Comparison of ENCODE assay signal across 11 cellular contexts in genomic region chr1:226733309-226733708, GRCh38. TPM values are rescaled to one million over a fixed set of nuclear protein-coding genes. Genes with fewer than 3 reads are reported as not detected.
DNase-seq lines count a peak whose midpoint lies in the region; ATAC-seq and TF ChIP-seq lines count a peak whose summit lies in the region.
"Had no signal": no experiment of that assay in that cellular context is flagged by ENCODE, and none has a peak within 500 bp of the region (broad histone marks: within the 10 kb centered on the region; RNA-seq: fewer than 3 reads in every experiment).

No MANE protein-coding gene starts in this region.

- peaks cover 67 to 78% (median 76%) of the 10 kb centered on the region in 3 donors for H3K4me1 Mint-ChIP-seq in CD8-positive, alpha-beta memory T cell

- DNase-seq in CD8-positive, alpha-beta memory T cell: peak in 3 of 5 donors; percentile 37 to 46 (median 42)
- DNase-seq in Peyer's patch: peak in 1 of 3 donors; percentile 44
- DNase-seq in effector CD8-positive, alpha-beta T cell (lab: John Stamatoyannopoulos, UW): peak; percentile 35
- DNase-seq in HT-29 (ENCODE audit: low spot score): no peak
- no peak for DNase-seq in stimulated activated CD4-positive, alpha-beta T cell treated with anti-CD3 and anti-CD28 coated beads, Interleukin-1b, Interleukin-23, amount 100 ng/mL, for 48 hours
- DNase-seq: NCI-H69, WERI-Rb-1 had no signal

- no peak for TF ChIP-seq CTCF in Peyer's patch (IDR thresholded peaks at IDR 0.05)

- H3K27ac Mint-ChIP-seq in CD8-positive, alpha-beta memory T cell: peak overlapping the region; percentile 79 to 100 (median 95)

- H3K27me3 ChIP-seq in CD8-positive, alpha-beta memory T cell (ENCODE audit: insufficient read depth, low read length, poor library complexity, severe bottlenecking): no peaks in the 10 kb centered on the region
- no peaks in the 10 kb centered on the region for H3K27me3 ChIP-seq in Peyer's patch
- H3K27me3 ChIP-seq in rectal smooth muscle tissue (ENCODE audit: control insufficient read depth, insufficient read depth, low read length): no peaks in the 10 kb centered on the region

- no peak for TF ChIP-seq POLR2A in Peyer's patch (IDR thresholded peaks at IDR 0.05)

- H3K9me3 ChIP-seq in CD8-positive, alpha-beta memory T cell (ENCODE audit: low read length): no peaks in the 10 kb centered on the region
- no peaks in the 10 kb centered on the region for H3K9me3 ChIP-seq in Peyer's patch

- H3K36me3 Mint-ChIP-seq in CD8-positive, alpha-beta memory T cell: peaks cover 17 to 93% (median 35%) of the 10 kb centered on the region in 3 donors

- POLR2A ChIA-PET in CD8-positive, alpha-beta memory T cell (lab: Charles Lee): interaction anchor here (0.7 to 1.7 kb wide), 8 partner anchors 11 to 98 kb away, joined by 3 to 5 read pairs (median 4); no protein-coding TSS in a partner anchor

- no peaks in the 10 kb centered on the region for H3K9me3 Mint-ChIP-seq in CD8-positive, alpha-beta memory T cell

- peak overlapping the region; percentile 35 for H3K27ac ChIP-seq in CD8-positive, alpha-beta memory T cell (ENCODE audit: low read depth, low read length)
- H3K27ac ChIP-seq in Peyer's patch: peak overlapping the region in 3 of 4 donors; percentile 42 to 94 (median 48)
- H3K27ac ChIP-seq in rectal smooth muscle tissue (ENCODE audit: low read depth, low read length): peak overlapping the region; percentile 53
- H3K27ac ChIP-seq: WERI-Rb-1 had no signal

- H3K4me3 ChIP-seq in CD8-positive, alpha-beta memory T cell (ENCODE audit: low read length): peak overlapping the region; percentile 65
- H3K4me3 ChIP-seq in Peyer's patch: peak overlapping the region in 3 of 4 donors; percentile 20 to 96 (median 26)
- H3K4me3 ChIP-seq in rectal smooth muscle tissue (ENCODE audit: low read length): peak overlapping the region; percentile 96

- ATAC-seq in GM19328 (IDR thresholded peaks at IDR 0.05; ENCODE audit: unreplicated experiment) (no peak), HG03520 (IDR thresholded peaks at IDR 0.05; ENCODE audit: unreplicated experiment) (no peak)
- ATAC-seq: sciatic nerve had no signal

- no peak overlapping the region for H3K9ac ChIP-seq in rectal smooth muscle tissue (ENCODE audit: low read length)

- CTCF ChIA-PET in CD8-positive, alpha-beta memory T cell (lab: Charles Lee): interaction anchor here (0.9 to 2.6 kb wide), 9 partner anchors 10 to 308 kb away, joined by 3 to 16 read pairs (median 3); no protein-coding TSS in a partner anchor

- peaks cover 48% of the 10 kb centered on the region for H3K4me1 ChIP-seq in CD8-positive, alpha-beta memory T cell (ENCODE audit: insufficient read depth, low read length)
- peaks cover 0 to 27% (median 17%) of the 10 kb centered on the region in 4 donors for H3K4me1 ChIP-seq in Peyer's patch
- H3K4me1 ChIP-seq in rectal smooth muscle tissue (ENCODE audit: control insufficient read depth, insufficient read depth, low read length): peaks cover 30% of the 10 kb centered on the region

- H3K36me3 ChIP-seq in CD8-positive, alpha-beta memory T cell (ENCODE audit: insufficient read depth, low read length): peaks cover 30% of the 10 kb centered on the region
- H3K36me3 ChIP-seq in Peyer's patch (peaks cover 0 to 21% (median 0%) of the 10 kb centered on the region in 3 donors), rectal smooth muscle tissue (ENCODE audit: control insufficient read depth, insufficient read depth, low read length) (peaks cover 12% of the 10 kb centered on the region)
- H3K36me3 ChIP-seq: WERI-Rb-1 had no signal

- no peaks in the 10 kb centered on the region for H3K27me3 Mint-ChIP-seq in CD8-positive, alpha-beta memory T cell

- peak overlapping the region; percentile 88 to 100 (median 96) for H3K4me3 Mint-ChIP-seq in CD8-positive, alpha-beta memory T cell

RNA-seq across cellular contexts. Expression of gene ITPKB, which starts 5.8 kb away (rescaled TPM):
- total RNA-seq in CD8-positive, alpha-beta memory T cell: 10 to 100 TPM; 37.7 to 39.6 TPM
- polyA plus RNA-seq in CD8-positive, alpha-beta memory T cell: 50.1 TPM
- 10 to 100 TPM in 3 of 4 donors, 1 to 10 TPM in 1; 9.5 to 36.3 (median 23.0) TPM for total RNA-seq in Peyer's patch
- total RNA-seq in HT-29 (2014; rRNA removed; shearing (Covaris generic)): 2.9 and 3.7 TPM in 2 replicates

Comparison
In these comparisons a context has a peak if more than half of its experiments do, and no peak if none do; other contexts are left out.
1. DNase-seq: peak in CD8-positive, alpha-beta memory T cell (3 of 5) and effector CD8-positive, alpha-beta T cell (single experiment); none in HT-29 (single experiment) and stimulated activated CD4-positive, alpha-beta T cell treated with anti-CD3 and anti-CD28 coated beads, Interleukin-1b, Interleukin-23, amount 100 ng/mL, for 48 hours (single experiment).
2. H3K4me3 ChIP-seq: peak in every context shown above with its lines; median percentile 96 in rectal smooth muscle tissue; 65 in CD8-positive, alpha-beta memory T cell; 26 in Peyer's patch.
3. Peak in every context shown above with its lines, with median percentiles within 50 percentile points of each other: H3K27ac ChIP-seq.